1 cellular context compared by ENCODE assay signal in genomic region chr6:134249412-134249758, GRCh38.
TF ChIP-seq lines count a peak whose summit lies in the region.

No MANE protein-coding gene starts in this region.

TF ChIP-seq in GM23338, 12 proteins besides CTCF, POLR2A, EP300 and RAD21 (continued from another document):
- TF ChIP-seq, protein P1, sequence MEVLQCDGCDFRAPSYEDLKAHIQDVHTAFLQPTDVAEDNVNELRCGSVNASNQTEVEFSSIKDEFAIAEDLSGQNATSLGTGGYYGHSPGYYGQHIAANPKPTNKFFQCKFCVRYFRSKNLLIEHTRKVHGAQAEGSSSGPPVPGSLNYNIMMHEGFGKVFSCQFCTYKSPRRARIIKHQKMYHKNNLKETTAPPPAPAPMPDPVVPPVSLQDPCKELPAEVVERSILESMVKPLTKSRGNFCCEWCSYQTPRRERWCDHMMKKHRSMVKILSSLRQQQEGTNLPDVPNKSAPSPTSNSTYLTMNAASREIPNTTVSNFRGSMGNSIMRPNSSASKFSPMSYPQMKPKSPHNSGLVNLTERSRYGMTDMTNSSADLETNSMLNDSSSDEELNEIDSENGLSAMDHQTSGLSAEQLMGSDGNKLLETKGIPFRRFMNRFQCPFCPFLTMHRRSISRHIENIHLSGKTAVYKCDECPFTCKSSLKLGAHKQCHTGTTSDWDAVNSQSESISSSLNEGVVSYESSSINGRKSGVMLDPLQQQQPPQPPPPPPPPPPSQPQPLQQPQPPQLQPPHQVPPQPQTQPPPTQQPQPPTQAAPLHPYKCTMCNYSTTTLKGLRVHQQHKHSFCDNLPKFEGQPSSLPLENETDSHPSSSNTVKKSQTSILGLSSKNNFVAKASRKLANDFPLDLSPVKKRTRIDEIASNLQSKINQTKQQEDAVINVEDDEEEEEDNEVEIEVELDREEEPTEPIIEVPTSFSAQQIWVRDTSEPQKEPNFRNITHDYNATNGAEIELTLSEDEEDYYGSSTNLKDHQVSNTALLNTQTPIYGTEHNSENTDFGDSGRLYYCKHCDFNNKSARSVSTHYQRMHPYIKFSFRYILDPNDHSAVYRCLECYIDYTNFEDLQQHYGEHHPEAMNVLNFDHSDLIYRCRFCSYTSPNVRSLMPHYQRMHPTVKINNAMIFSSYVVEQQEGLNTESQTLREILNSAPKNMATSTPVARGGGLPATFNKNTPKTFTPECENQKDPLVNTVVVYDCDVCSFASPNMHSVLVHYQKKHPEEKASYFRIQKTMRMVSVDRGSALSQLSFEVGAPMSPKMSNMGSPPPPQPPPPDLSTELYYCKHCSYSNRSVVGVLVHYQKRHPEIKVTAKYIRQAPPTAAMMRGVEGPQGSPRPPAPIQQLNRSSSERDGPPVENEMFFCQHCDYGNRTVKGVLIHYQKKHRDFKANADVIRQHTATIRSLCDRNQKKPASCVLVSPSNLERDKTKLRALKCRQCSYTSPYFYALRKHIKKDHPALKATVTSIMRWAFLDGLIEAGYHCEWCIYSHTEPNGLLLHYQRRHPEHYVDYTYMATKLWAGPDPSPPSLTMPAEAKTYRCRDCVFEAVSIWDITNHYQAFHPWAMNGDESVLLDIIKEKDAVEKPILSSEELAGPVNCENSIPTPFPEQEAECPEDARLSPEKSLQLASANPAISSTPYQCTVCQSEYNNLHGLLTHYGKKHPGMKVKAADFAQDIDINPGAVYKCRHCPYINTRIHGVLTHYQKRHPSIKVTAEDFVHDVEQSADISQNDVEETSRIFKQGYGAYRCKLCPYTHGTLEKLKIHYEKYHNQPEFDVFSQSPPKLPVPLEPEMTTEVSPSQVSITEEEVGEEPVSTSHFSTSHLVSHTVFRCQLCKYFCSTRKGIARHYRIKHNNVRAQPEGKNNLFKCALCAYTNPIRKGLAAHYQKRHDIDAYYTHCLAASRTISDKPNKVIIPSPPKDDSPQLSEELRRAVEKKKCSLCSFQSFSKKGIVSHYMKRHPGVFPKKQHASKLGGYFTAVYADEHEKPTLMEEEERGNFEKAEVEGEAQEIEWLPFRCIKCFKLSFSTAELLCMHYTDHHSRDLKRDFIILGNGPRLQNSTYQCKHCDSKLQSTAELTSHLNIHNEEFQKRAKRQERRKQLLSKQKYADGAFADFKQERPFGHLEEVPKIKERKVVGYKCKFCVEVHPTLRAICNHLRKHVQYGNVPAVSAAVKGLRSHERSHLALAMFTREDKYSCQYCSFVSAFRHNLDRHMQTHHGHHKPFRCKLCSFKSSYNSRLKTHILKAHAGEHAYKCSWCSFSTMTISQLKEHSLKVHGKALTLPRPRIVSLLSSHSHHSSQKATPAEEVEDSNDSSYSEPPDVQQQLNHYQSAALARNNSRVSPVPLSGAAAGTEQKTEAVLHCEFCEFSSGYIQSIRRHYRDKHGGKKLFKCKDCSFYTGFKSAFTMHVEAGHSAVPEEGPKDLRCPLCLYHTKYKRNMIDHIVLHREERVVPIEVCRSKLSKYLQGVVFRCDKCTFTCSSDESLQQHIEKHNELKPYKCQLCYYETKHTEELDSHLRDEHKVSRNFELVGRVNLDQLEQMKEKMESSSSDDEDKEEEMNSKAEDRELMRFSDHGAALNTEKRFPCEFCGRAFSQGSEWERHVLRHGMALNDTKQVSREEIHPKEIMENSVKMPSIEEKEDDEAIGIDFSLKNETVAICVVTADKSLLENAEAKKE (CRISPR knock-in tag; IDR thresholded peaks at IDR 0.05) = no peak
TF ChIP-seq in GM23338: peak in this region for 0.
